Comparison of ENCODE assay signal across 34 cellular contexts in the genomic region with DNA sequence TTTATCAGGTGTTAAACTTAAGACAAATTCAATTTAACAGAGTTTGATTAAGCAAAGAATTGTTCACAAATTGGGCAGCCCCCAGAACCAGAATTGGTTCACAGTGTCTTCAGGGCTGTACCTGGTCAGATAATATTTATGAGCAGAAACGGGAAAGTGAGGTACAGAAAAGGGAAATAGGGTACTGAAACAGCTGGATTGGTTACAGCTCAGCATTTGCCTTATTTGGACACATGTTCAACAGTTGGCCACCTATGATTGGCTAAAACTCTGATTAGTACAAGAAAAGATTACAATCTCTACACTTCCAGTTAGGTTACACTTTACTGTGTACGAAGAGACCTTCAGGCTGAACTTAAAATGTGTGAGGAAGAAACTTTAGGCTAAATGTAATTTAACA.
"Had no signal": no experiment of that assay in that cellular context is flagged by ENCODE, and none has a peak within 500 bp of the region (broad histone marks: within the 10 kb centered on the region; RNA-seq: fewer than 3 reads in every experiment).

No MANE protein-coding gene starts in this region.

- ATAC-seq: activated CD8-positive, alpha-beta T cell treated with anti-CD3 and anti-CD28 coated beads for 36 hours; activated naive CD4-positive, alpha-beta T cell treated with anti-CD3 and anti-CD28 coated beads, Interleukin-2, amount 50 U/mL, for 72 hours; activated T-cell treated with anti-CD3 and anti-CD28 coated beads, Interleukin-2, amount 50 U/mL, for 4 hours; activated T-cell treated with anti-CD3 and anti-CD28 coated beads, Interleukin-2, amount 50 U/mL, for 72 hours; activated T-helper 17 cell treated with anti-CD3 and anti-CD28 coated beads, Interleukin-2, amount 50 U/mL, for 72 hours; body of pancreas; T-cell had no signal

- FAIRE-seq: TTC549 had no signal

- H3K27ac ChIP-seq: adrenal gland, body of pancreas, brain microvascular endothelial cell, breast epithelium, VCaP had no signal

- H3K4me1 ChIP-seq: breast epithelium had no signal

- H3K4me3 ChIP-seq: adrenal gland, body of pancreas, breast epithelium had no signal

- H3K36me3 ChIP-seq: adrenal gland, brain microvascular endothelial cell, breast epithelium had no signal

- H3K27me3 ChIP-seq: adrenal gland, body of pancreas, brain microvascular endothelial cell, breast epithelium had no signal

- H3K9me3 ChIP-seq: adrenal gland, body of pancreas, breast epithelium had no signal

- DNase-seq: activated B cell treated with CpG ODN at 0.5 μM for 24 hours; activated CD4-positive, alpha-beta memory T cell treated with anti-CD3 and anti-CD28 coated beads for 36 hours; activated CD4-positive, alpha-beta T cell treated with anti-CD3 and anti-CD28 coated beads for 4 hours; activated CD4-positive, alpha-beta T cell treated with anti-CD3 and anti-CD28 coated beads, Interleukin-2, amount 10 ng/mL, durations not matched to agents 24 days and 14 days; activated CD4-positive, alpha-beta T cell treated with anti-CD3 and anti-CD28 coated beads, Interleukin-2, amount 50 U/mL, for 1 hour; activated CD4-positive, alpha-beta T cell treated with anti-CD3 and anti-CD28 coated beads, Interleukin-2, amount 50 U/mL, for 4 hours; activated CD4-positive, CD25-positive, alpha-beta regulatory T cell treated with anti-CD3 and anti-CD28 coated beads, Interleukin-2, amount 50 U/mL, for 72 hours; activated CD8-positive, alpha-beta memory T cell treated with anti-CD3 and anti-CD28 coated beads, Interleukin-2, amount 50 U/mL, for 4 hours; activated CD8-positive, alpha-beta T cell treated with anti-CD3 and anti-CD28 coated beads for 36 hours; activated effector memory CD4-positive, alpha-beta T cell treated with anti-CD3 and anti-CD28 coated beads, Interleukin-2, amount 50 U/mL, for 16 hours; activated gamma-delta T cell treated with Interleukin-2 at 50 U/mL for 16 hours; activated naive CD4-positive, alpha-beta T cell; activated naive CD4-positive, alpha-beta T cell treated with anti-CD3 and anti-CD28 coated beads for 36 hours; activated naive CD4-positive, alpha-beta T cell treated with anti-CD3 and anti-CD28 coated beads, Interleukin-2, amount 50 U/mL, for 16 hours; activated naive CD8-positive, alpha-beta T cell treated with anti-CD3 and anti-CD28 coated beads for 36 hours; activated T-cell treated with anti-CD3 and anti-CD28 coated beads for 4 hours; activated T-cell treated with anti-CD3 and anti-CD28 coated beads, Interleukin-2, amount 50 U/mL, for 1 hour; activated T-cell treated with anti-CD3 and anti-CD28 coated beads, Interleukin-2, amount 50 U/mL, for 4 hours; activated T-cell treated with anti-CD3 and anti-CD28 coated beads, Interleukin-2, amount 50 U/mL, for 72 hours; adrenal gland; amniotic stem cell; aorta; body of pancreas; brain microvascular endothelial cell; caudate nucleus; cerebellar nuclear complex; T-cell; T-helper 2 cell; T-helper 9 cell had no signal
